Comparison of ENCODE assay signal across 8 cellular contexts in genomic region chr2:151828143-151828889, GRCh38. TPM values are rescaled to one million over a fixed set of nuclear protein-coding genes. Genes with fewer than 3 reads are reported as not detected.
DNase-seq lines count a peak whose midpoint lies in the region; ATAC-seq and TF ChIP-seq lines count a peak whose summit lies in the region.

Gene ARL5A, minus strand, starts transcription at chr2:151828421. Its CDS starts 245 bp downstream, at chr2:151828176.

- peaks cover 27% of the 10 kb centered on the region for H3K4me1 Mint-ChIP-seq in T-helper 2 cell treated with Interferon-gamma antibody and Interleukin-4, amounts not matched to agents 5 μg/mL and 100 μg/mL, for 36 hours (ENCODE audit: low read depth)

- H3K27ac ChIP-seq in ascending aorta (peak within 1 kb of the TSS; percentile 89 to 96), rectal smooth muscle tissue (ENCODE audit: low read depth, low read length) (peak within 1 kb of the TSS; percentile 82), aorta (ENCODE audit: low read depth in 1 of 2, low read length in 2 of 2) (peak within 1 kb of the TSS; percentile 72 to 79)

- no peaks in the 10 kb centered on the region for H3K9me3 Mint-ChIP-seq in T-helper 2 cell treated with Interferon-gamma antibody and Interleukin-4, amounts not matched to agents 5 μg/mL and 100 μg/mL, for 36 hours

- H3K4me1 ChIP-seq in ascending aorta (peaks cover 0 to 13% of the 10 kb centered on the region in 2 donors), rectal smooth muscle tissue (ENCODE audit: control insufficient read depth, insufficient read depth, low read length) (peaks cover 10% of the 10 kb centered on the region), aorta (ENCODE audit: control insufficient read depth in 1 of 2, insufficient read depth in 2 of 2, low read length in 2 of 2) (peaks cover 0 to 5% of the 10 kb centered on the region in 2 donors)

- intact Hi-C loops in ascending aorta (cut with DNase I) (loop anchor here (1.0 to 10.0 kb wide), 5 partner anchors 51 to 346 kb away; partner anchors contain the start of gene STAM2), aorta (cut with DNase I) (loop anchor here (5.0 to 10.0 kb wide), 4 partner anchors 44 to 174 kb away; no protein-coding TSS in a partner anchor)

- H3K27ac Mint-ChIP-seq in T-helper 2 cell treated with Interferon-gamma antibody and Interleukin-4, amounts not matched to agents 5 μg/mL and 100 μg/mL, for 36 hours, result peak within 1 kb of the TSS; percentile 81

- no peaks in the 10 kb centered on the region for H3K9me3 ChIP-seq in ascending aorta
- no peaks in the 10 kb centered on the region for H3K9me3 ChIP-seq in aorta (ENCODE audit: control insufficient read depth, low read length)

- ATAC-seq in GM18502 (IDR thresholded peaks at IDR 0.05; ENCODE audit: poor library complexity, unreplicated experiment), result peak; percentile 95
- ATAC-seq in HG02970 (IDR thresholded peaks at IDR 0.05; ENCODE audit: low FRiP score, unreplicated experiment), result peak; percentile 95
- peak; percentile 98 for ATAC-seq in aorta (ENCODE audit: low FRiP score)

- H3K36me3 ChIP-seq in ascending aorta, result no peaks in the 10 kb centered on the region
- H3K36me3 ChIP-seq in rectal smooth muscle tissue (ENCODE audit: control insufficient read depth, insufficient read depth, low read length), result no peaks in the 10 kb centered on the region
- H3K36me3 ChIP-seq in aorta (ENCODE audit: control insufficient read depth in 1 of 2, insufficient read depth in 2 of 2, low read length in 1 of 2), result no peaks in the 10 kb centered on the region

- H3K4me3 ChIP-seq in ascending aorta (peak within 1 kb of the TSS; percentile 96), rectal smooth muscle tissue (ENCODE audit: low read length) (peak within 1 kb of the TSS; percentile 99), aorta (ENCODE audit: low read length in 2 of 2) (peak within 1 kb of the TSS; percentile 85 to 87)

- H3K9ac ChIP-seq in rectal smooth muscle tissue (ENCODE audit: low read length), result peak within 1 kb of the TSS; percentile 66

- TF ChIP-seq CTCF in ascending aorta (IDR thresholded peaks at IDR 0.05), result no peak

- peaks cover 6% of the 10 kb centered on the region for H3K36me3 Mint-ChIP-seq in T-helper 2 cell treated with Interferon-gamma antibody and Interleukin-4, amounts not matched to agents 5 μg/mL and 100 μg/mL, for 36 hours (ENCODE audit: low read depth)

- H3K27me3 ChIP-seq in ascending aorta, result no peaks in the 10 kb centered on the region
- H3K27me3 ChIP-seq in rectal smooth muscle tissue (ENCODE audit: control insufficient read depth, insufficient read depth, low read length), result no peaks in the 10 kb centered on the region
- no peaks in the 10 kb centered on the region for H3K27me3 ChIP-seq in aorta (ENCODE audit: control insufficient read depth in 1 of 2, insufficient read depth in 2 of 2, low read length in 1 of 2)

- peak; percentile 82 to 89 for DNase-seq in NCI-H1930 (lab: John Stamatoyannopoulos, UW)
- DNase-seq in T-helper 2 cell treated with Interferon-gamma antibody and Interleukin-4, amounts not matched to agents 5 μg/mL and 100 μg/mL, for 36 hours (ENCODE audit: low spot score), result peak; percentile 95
- peak; percentile 79 to 98 for DNase-seq in ascending aorta (ENCODE audit: low spot score in 2 of 2)
- peak; percentile 88 for DNase-seq in hepatic stellate cell (ENCODE audit: low spot score)
- peak; percentile 97 to 99 for DNase-seq in aorta

- H3K27me3 Mint-ChIP-seq in T-helper 2 cell treated with Interferon-gamma antibody and Interleukin-4, amounts not matched to agents 5 μg/mL and 100 μg/mL, for 36 hours (ENCODE audit: low read depth), result peaks cover 10% of the 10 kb centered on the region

- WGBS in aorta, 2 donors, result 0% methylated on average over 55 to 64 of the region's 64 CpGs

- peak within 1 kb of the TSS; percentile 97 for H3K4me3 Mint-ChIP-seq in T-helper 2 cell treated with Interferon-gamma antibody and Interleukin-4, amounts not matched to agents 5 μg/mL and 100 μg/mL, for 36 hours

RNA-seq across cellular contexts. Expression of gene ARL5A, which starts in this region (rescaled TPM):
- 15.8 TPM for total RNA-seq in ascending aorta
- total RNA-seq in aorta, result 10 to 100 TPM; 78.9 to 95.9 TPM
- 10 to 100 TPM; 19.1 to 76.6 TPM for polyA plus RNA-seq in aorta

Comparison
In these comparisons a context has a peak if more than half of its experiments do, and no peak if none do; other contexts are left out.
1. Peak in every context shown above with its lines: DNase-seq, ATAC-seq, H3K4me3 ChIP-seq and H3K27ac ChIP-seq.